ENCODE assay signal across 9 cellular contexts in genomic region chr19:40521276-40521675, GRCh38. TPM values are rescaled to one million over a fixed set of nuclear protein-coding genes. Genes with fewer than 3 reads are reported as not detected.
DNase-seq lines count a peak whose midpoint lies in the region; ATAC-seq, FAIRE-seq and TF ChIP-seq lines count a peak whose summit lies in the region.
"Had no signal": no experiment of that assay in that cellular context is flagged by ENCODE, and none has a peak within 500 bp of the region (broad histone marks: within the 10 kb centered on the region; RNA-seq: fewer than 3 reads in every experiment).

No MANE protein-coding gene starts in this region.

- H3K36me3 Mint-ChIP-seq in T-helper 17 cell (ENCODE audit: low read depth): peaks cover 4% of the 10 kb centered on the region

- no peaks in the 10 kb centered on the region for H3K27me3 ChIP-seq in BJ (ENCODE audit: control insufficient read depth, insufficient read depth, low read length)
- no peaks in the 10 kb centered on the region for H3K27me3 ChIP-seq in PC-3 (ENCODE audit: low read length)
- peaks cover 0 to 4% of the 10 kb centered on the region in 2 donors for H3K27me3 ChIP-seq in small intestine (ENCODE audit: control insufficient read depth in 2 of 2, insufficient read depth in 2 of 2, low read length in 2 of 2)

- 78 to 81% (median 79%) methylated on average over 8 of the region's 8 CpGs for WGBS in small intestine, 3 donors

- ATAC-seq in PC-3: no peak
- ATAC-seq in T-helper 17 cell: no peak
- no peak for ATAC-seq in HG02763 (IDR thresholded peaks at IDR 0.05; ENCODE audit: unreplicated experiment)

- H3K4me2 ChIP-seq in PC-3 (ENCODE audit: low read length): no peak overlapping the region

- no TSS peak for BruUV-seq in PC-3 (replicated peaks; lab: Mats Ljungman, UMichigan)

- no peaks in the 10 kb centered on the region for H3K9me2 ChIP-seq in PC-3 (replicated peaks; ENCODE audit: low read length)

- H3K27me3 Mint-ChIP-seq in T-helper 17 cell: peaks cover 39% of the 10 kb centered on the region

- intact Hi-C loops in PC-3 (cut with micrococcal nuclease): loop anchor here (5.0 kb wide), 2 partner anchors 59 to 219 kb away; no protein-coding TSS in a partner anchor

- no peak overlapping the region for H3K9ac ChIP-seq in PC-3 (ENCODE audit: low read length)

- FAIRE-seq in small intestine (lab: Jason Lieb, UNC): no peak
- FAIRE-seq: GM12892 had no signal

- POLR2A ChIA-PET in BJ (lab: Charles Lee) (no interaction called here), PC-3 (lab: Charles Lee; ENCODE audit: unreplicated experiment) (no interaction called here)

- H3K36me3 ChIP-seq in BJ (ENCODE audit: control insufficient read depth, insufficient read depth, low read length) (no peaks in the 10 kb centered on the region), PC-3 (ENCODE audit: low read depth, low read length) (no peaks in the 10 kb centered on the region), small intestine (ENCODE audit: control insufficient read depth in 2 of 2, insufficient read depth in 2 of 2, low read length in 2 of 2) (no peaks in the 10 kb centered on the region)

- no peak overlapping the region for H3K27ac ChIP-seq in PC-3 (ENCODE audit: low read length)
- H3K27ac ChIP-seq in small intestine (ENCODE audit: low read depth in 1 of 2, low read length in 1 of 2): no peak overlapping the region

- H3F3A ChIP-seq in PC-3 (ENCODE audit: low read length, unreplicated experiment): no peaks in the 10 kb centered on the region

- TF ChIP-seq CTCF in BJ (IDR thresholded peaks at IDR 0.05; ENCODE audit: insufficient read depth, low read depth, low read length) (peak; percentile 49), GM12872 (IDR thresholded peaks at IDR 0.05; ENCODE audit: insufficient read depth, low read depth, low read length) (peak; percentile 30; the same call in 1 of the 3 replicates), PC-3 (conservative IDR thresholded peaks at IDR 0.05; ENCODE audit: low read depth, low read length) (peak; percentile 38; the same call in 1 of the 2 replicates), fibroblast of mammary gland (conservative IDR thresholded peaks at IDR 0.05; ENCODE audit: control insufficient read depth, insufficient read depth, low read depth, low read length) (peak; percentile 54)

- no peaks in the 10 kb centered on the region for H4K20me1 ChIP-seq in PC-3 (ENCODE audit: low read length)

- H3K9me3 ChIP-seq in PC-3 (ENCODE audit: low read length) (no peaks in the 10 kb centered on the region), small intestine (ENCODE audit: control insufficient read depth, low read depth) (no peaks in the 10 kb centered on the region), T-helper 17 cell (ENCODE audit: control insufficient read depth, low read length, poor library complexity, severe bottlenecking) (no peaks in the 10 kb centered on the region)

- no peak overlapping the region for H3K4me3 Mint-ChIP-seq in T-helper 17 cell

- H3K4me1 ChIP-seq in PC-3 (ENCODE audit: insufficient read depth, low read length): no peaks in the 10 kb centered on the region
- no peaks in the 10 kb centered on the region for H3K4me1 ChIP-seq in small intestine (ENCODE audit: control insufficient read depth in 2 of 2, insufficient read depth in 1 of 2, low read depth in 1 of 2, low read length in 1 of 2)

- H3K4me3 ChIP-seq in BJ (ENCODE audit: low read depth, low read length) (no peak overlapping the region), PC-3 (ENCODE audit: low read length) (no peak overlapping the region), fibroblast of mammary gland (ENCODE audit: control insufficient read depth, low read depth, low read length) (no peak overlapping the region), small intestine (ENCODE audit: low read depth in 1 of 2, low read length in 2 of 2) (no peak overlapping the region)

- H3K4me1 Mint-ChIP-seq in T-helper 17 cell: peaks cover 8% of the 10 kb centered on the region

- H2AFZ ChIP-seq in PC-3 (ENCODE audit: low read length): no peak overlapping the region

- H3K27ac Mint-ChIP-seq in T-helper 17 cell: no peak overlapping the region

- no peaks in the 10 kb centered on the region for H3K79me2 ChIP-seq in PC-3 (ENCODE audit: low read length)

- CTCF ChIA-PET in BJ (lab: Yijun Ruan, JAX): interaction anchor here (0.7 to 2.1 kb wide), 12 partner anchors 9 to 222 kb away, joined by 3 to 13 read pairs (median 4); partner anchors contain the start of gene BLVRB
- CTCF ChIA-PET in PC-3 (lab: Charles Lee): interaction anchor here (0.5 to 1.2 kb wide), 4 partner anchors 35 to 216 kb away, joined by 4 to 18 read pairs (median 4); partner anchors contain the start of gene BLVRB

- no peak for DNase-seq in BJ (ENCODE audit: low read depth)
- peak; percentile 23 for DNase-seq in PC-3
- DNase-seq in fibroblast of mammary gland (ENCODE audit: low read depth): peak; percentile 44
- no peak for DNase-seq in small intestine
- DNase-seq in T-helper 17 cell: no peak
- DNase-seq: GOT3 had no signal

RNA-seq across cellular contexts. Expression of gene SPTBN4, which starts 54.5 kb away (rescaled TPM):
- polyA plus RNA-seq in BJ (2011; rRNA removed) (0.29 and 0.93 TPM in 2 replicates), small intestine (1 to 10 TPM in 2 of 3 donors, not detected in 1; 1.1 to 1.8 TPM)
- 0.10 and 0.43 TPM in 2 replicates for polyA minus RNA-seq in BJ (2011; rRNA and poly(A)+ RNA removed)
- total RNA-seq in PC-3 (2014; rRNA removed) (0.81 and 1.9 TPM in 2 replicates), T-helper 17 cell (under 1 TPM; 0.21 to 0.25 TPM)

RNA-seq across cellular contexts. Expression of gene SHKBP1, which starts 55.4 kb away (rescaled TPM):
- 35.5 and 59.0 TPM in 2 replicates for polyA plus RNA-seq in BJ (2011; rRNA removed)
- polyA minus RNA-seq in BJ (2011; rRNA and poly(A)+ RNA removed): 46.6 and 74.8 TPM in 2 replicates
- 43.0 and 63.2 TPM in 2 replicates for total RNA-seq in PC-3 (2014; rRNA removed)
- polyA plus RNA-seq in small intestine: 10 to 100 TPM; 56.6 to 70.3 (median 64.2) TPM
- 100 to 1,000 TPM; 124 to 141 TPM for total RNA-seq in T-helper 17 cell

RNA-seq across cellular contexts. Expression of gene BLVRB, which starts 55.7 kb away (rescaled TPM):
- 41.5 and 71.4 TPM in 2 replicates for polyA plus RNA-seq in BJ (2011; rRNA removed)
- 16.2 and 26.7 TPM in 2 replicates for polyA minus RNA-seq in BJ (2011; rRNA and poly(A)+ RNA removed)
- 196 and 246 TPM in 2 replicates for total RNA-seq in PC-3 (2014; rRNA removed)
- 100 to 1,000 TPM; 197 to 206 (median 205) TPM for polyA plus RNA-seq in small intestine
- 1 to 10 TPM; 7.4 to 9.9 TPM for total RNA-seq in T-helper 17 cell

Comparison
In these comparisons a context has a peak if more than half of its experiments do, and no peak if none do; other contexts are left out.
1. DNase-seq: peak in PC-3 (single experiment) and fibroblast of mammary gland (single experiment); none in BJ (single experiment), small intestine (single experiment) and T-helper 17 cell (0 of 3).
2. RNA of gene BLVRB, which starts 55.7 kb away (total RNA-seq): 196 to 246 TPM in PC-3; 7.4 to 9.9 TPM in T-helper 17 cell; every median in the first group is over 10 times any median in the second.
3. Peak in every context shown above with its lines, with median percentiles within 50 percentile points of each other: CTCF ChIP-seq.